ENCODE assay signal across 11 cellular contexts in genomic region chr3:195876297-195877031, GRCh38. TPM values are rescaled to one million over a fixed set of nuclear protein-coding genes. Genes with fewer than 3 reads are reported as not detected.
DNase-seq lines count a peak whose midpoint lies in the region; ATAC-seq and TF ChIP-seq lines count a peak whose summit lies in the region.
"Had no signal": no experiment of that assay in that cellular context is flagged by ENCODE, and none has a peak within 500 bp of the region (broad histone marks: within the 10 kb centered on the region; RNA-seq: fewer than 3 reads in every experiment).

No MANE protein-coding gene starts in this region.

- H3K4me2 ChIP-seq in HCT116 (ENCODE audit: low read length), result peak overlapping the region; percentile 78

- peaks cover 11% of the 10 kb centered on the region for H3K4me1 Mint-ChIP-seq in activated CD4-positive, alpha-beta memory T cell treated with anti-CD3 and anti-CD28 coated beads, Interleukin-2, amount 10 ng/mL, durations not matched to agents 7 days and 5 days
- peaks cover 3% of the 10 kb centered on the region for H3K4me1 Mint-ChIP-seq in chondrocyte (ENCODE audit: low read depth)

- TF ChIP-seq CTCF in BE2C (IDR thresholded peaks at IDR 0.05; ENCODE audit: low read depth, low read length), result no peak
- TF ChIP-seq CTCF in HCT116 (IDR thresholded peaks at IDR 0.05 in 2 of 3, conservative IDR thresholded peaks at IDR 0.05 in 1 of 3; ENCODE audit: borderline replicate concordance in 1 of 3, insufficient read depth in 1 of 3, low read depth in 2 of 3, low read length in 2 of 3), result no peak
- TF ChIP-seq CTCF in left lung (IDR thresholded peaks at IDR 0.05), result no peak
- no peak for TF ChIP-seq CTCF in chondrocyte (IDR thresholded peaks at IDR 0.05)
- no peak for TF ChIP-seq CTCF in GM10248 (IDR thresholded peaks at IDR 0.05; ENCODE audit: control extremely low read depth, extremely low read depth, low read depth, missing control alignments)

- H3K9me3 ChIP-seq in BE2C (no peaks in the 10 kb centered on the region), HCT116 (ENCODE audit: control insufficient read depth in 1 of 2, insufficient read depth in 1 of 2, low read depth in 1 of 2, low read length in 2 of 2) (no peaks in the 10 kb centered on the region), left lung (no peaks in the 10 kb centered on the region)

- intact Hi-C loops in HCT116 (cut with micrococcal nuclease), result no loop called here
- intact Hi-C loops in left lung (cut with DNase I), result no loop called here

- H4K20me1 ChIP-seq in HCT116 (ENCODE audit: insufficient read depth), result no peaks in the 10 kb centered on the region

- peak overlapping the region; percentile 46 for H3K27ac ChIP-seq in HCT116 (ENCODE audit: low read depth, low read length)
- H3K27ac ChIP-seq in left lung, result peak overlapping the region in 1 of 2 donors; percentile 18

- POLR2A ChIA-PET in HCT116 (lab: Charles Lee), result no interaction called here
- POLR2A ChIA-PET in activated CD4-positive, alpha-beta memory T cell treated with anti-CD3 and anti-CD28 coated beads, Interleukin-2, amount 10 ng/mL, durations not matched to agents 7 days and 5 days (lab: Charles Lee), result interaction anchor here (1.9 kb wide), 1 partner anchor 13 kb away, joined by 4 read pairs; no protein-coding TSS in a partner anchor
- POLR2A ChIA-PET in GM10248 (lab: Yijun Ruan, JAX), result no interaction called here

- peak; percentile 72 for DNase-seq in BE2C
- DNase-seq in HCT116 (ENCODE audit: low read depth, low spot score), result peak; percentile 78
- peak; percentile 52 for DNase-seq in activated CD4-positive, alpha-beta memory T cell treated with anti-CD3 and anti-CD28 coated beads, Interleukin-2, amount 10 ng/mL, durations not matched to agents 7 days and 5 days
- DNase-seq in left lung, result peak; percentile 73 to 91
- DNase-seq in chondrocyte (ENCODE audit: low spot score), result no peak
- no peak for DNase-seq in GM10248 (ENCODE audit: extremely low spot score)
- DNase-seq in SKM-1 treated with dmso at 0.1 percent for 144 hours (lab: John Stamatoyannopoulos, UW; ENCODE audit: unreplicated experiment), result no peak
- no peak for DNase-seq in effector CD8-positive, alpha-beta T cell (lab: John Stamatoyannopoulos, UW)
- DNase-seq: activated B cell treated with CpG ODN at 0.5 μM for 24 hours, EL, NCI-H69 had no signal

- TF ChIP-seq POLR2A in HCT116 (IDR thresholded peaks at IDR 0.05; ENCODE audit: borderline replicate concordance, extremely low read depth, insufficient read depth, insufficient read length), result no peak

- H3K36me3 ChIP-seq in BE2C, result peaks cover 5% of the 10 kb centered on the region; the same call in 1 of the 2 replicates
- H3K36me3 ChIP-seq in HCT116 (ENCODE audit: control insufficient read depth in 1 of 2, insufficient read depth in 2 of 2, low read length in 2 of 2), result peaks cover 0 to 5% of the 10 kb centered on the region in 2 experiments; a peak in 1 of 4 replicates
- peaks cover 0 to 79% of the 10 kb centered on the region in 2 donors for H3K36me3 ChIP-seq in left lung

- H3K9ac ChIP-seq in HCT116 (ENCODE audit: low read length), result peak overlapping the region; percentile 59

- ATAC-seq in HCT116 (peak; percentile 98), left lung (peak; percentile 82)

- H3K27me3 ChIP-seq in BE2C (no peaks in the 10 kb centered on the region), HCT116 (ENCODE audit: insufficient read depth, low read length) (no peaks in the 10 kb centered on the region), left lung (no peaks in the 10 kb centered on the region)

- no peak overlapping the region for H3K27ac Mint-ChIP-seq in activated CD4-positive, alpha-beta memory T cell treated with anti-CD3 and anti-CD28 coated beads, Interleukin-2, amount 10 ng/mL, durations not matched to agents 7 days and 5 days
- H3K27ac Mint-ChIP-seq in chondrocyte (ENCODE audit: unreplicated experiment), result no peak overlapping the region
- H3K27ac Mint-ChIP-seq: activated B cell treated with CpG ODN at 0.5 μM for 24 hours had no signal

- H3K4me1 ChIP-seq in BE2C (peaks cover 4% of the 10 kb centered on the region; the same call in 1 of the 2 replicates), HCT116 (ENCODE audit: control insufficient read depth in 1 of 2, insufficient read depth in 2 of 2, low read length in 2 of 2) (peaks cover 21 to 49% of the 10 kb centered on the region in 2 experiments), left lung (peaks cover 0 to 15% of the 10 kb centered on the region in 2 donors)

- H2AFZ ChIP-seq in HCT116 (ENCODE audit: low read depth, low read length, poor library complexity, severe bottlenecking), result no peak overlapping the region

- peaks cover 25% of the 10 kb centered on the region for H3K36me3 Mint-ChIP-seq in activated CD4-positive, alpha-beta memory T cell treated with anti-CD3 and anti-CD28 coated beads, Interleukin-2, amount 10 ng/mL, durations not matched to agents 7 days and 5 days (ENCODE audit: low read depth)
- peaks cover 4% of the 10 kb centered on the region for H3K36me3 Mint-ChIP-seq in chondrocyte (ENCODE audit: low read depth)

- RAD21 ChIA-PET in HCT116 (lab: Charles Lee; ENCODE audit: low non-redundant PET in 1 of 2, low total read pairs in 2 of 2, uncharacterized antibody in 2 of 2, unreplicated experiment in 2 of 2), result no interaction called here

- no peaks in the 10 kb centered on the region for H3K79me2 ChIP-seq in HCT116 (ENCODE audit: insufficient read depth, low read length)

- CTCF ChIA-PET in HCT116 (lab: Charles Lee), result interaction anchor here (0.5 to 2.5 kb wide), 4 partner anchors 13 to 646 kb away, joined by 3 to 19 read pairs (median 4); no protein-coding TSS in a partner anchor
- CTCF ChIA-PET in activated CD4-positive, alpha-beta memory T cell treated with anti-CD3 and anti-CD28 coated beads, Interleukin-2, amount 10 ng/mL, durations not matched to agents 7 days and 5 days (lab: Charles Lee), result interaction anchor here (0.6 to 1.7 kb wide), 2 partner anchors 17 to 18 kb away, joined by 3 to 9 read pairs; no protein-coding TSS in a partner anchor
- CTCF ChIA-PET in GM10248 (lab: Yijun Ruan, JAX), result interaction anchor here (0.9 to 3.2 kb wide), 4 partner anchors 13 to 53 kb away, joined by 3 to 8 read pairs (median 4); no protein-coding TSS in a partner anchor

- no peak overlapping the region for H3K4me3 ChIP-seq in BE2C (ENCODE audit: low read depth, low read length)
- H3K4me3 ChIP-seq in HCT116 (replicated peaks in 1 of 2; ENCODE audit: low read depth in 1 of 2, low read length in 2 of 2), result peak overlapping the region; percentile 26 to 40
- no peak overlapping the region for H3K4me3 ChIP-seq in left lung

- peak overlapping the region; percentile 48 for H3K4me3 Mint-ChIP-seq in activated CD4-positive, alpha-beta memory T cell treated with anti-CD3 and anti-CD28 coated beads, Interleukin-2, amount 10 ng/mL, durations not matched to agents 7 days and 5 days
- no peak overlapping the region for H3K4me3 Mint-ChIP-seq in chondrocyte (ENCODE audit: unreplicated experiment)
- H3K4me3 Mint-ChIP-seq: activated B cell treated with CpG ODN at 0.5 μM for 24 hours had no signal

- TF ChIP-seq RAD21 in HCT116 (IDR thresholded peaks at IDR 0.05; ENCODE audit: low read depth), result no peak

- BruUV-seq in HCT116 (replicated peaks; lab: Mats Ljungman, UMichigan), result TSS peak; percentile 74

- no peaks in the 10 kb centered on the region for H3K9me3 Mint-ChIP-seq in activated CD4-positive, alpha-beta memory T cell treated with anti-CD3 and anti-CD28 coated beads, Interleukin-2, amount 10 ng/mL, durations not matched to agents 7 days and 5 days
- no peaks in the 10 kb centered on the region for H3K9me3 Mint-ChIP-seq in chondrocyte (ENCODE audit: low read depth)
- H3K9me3 Mint-ChIP-seq: activated B cell treated with CpG ODN at 0.5 μM for 24 hours had no signal

- H3K27me3 Mint-ChIP-seq in activated CD4-positive, alpha-beta memory T cell treated with anti-CD3 and anti-CD28 coated beads, Interleukin-2, amount 10 ng/mL, durations not matched to agents 7 days and 5 days, result no peaks in the 10 kb centered on the region
- H3K27me3 Mint-ChIP-seq in chondrocyte (ENCODE audit: low read depth), result no peaks in the 10 kb centered on the region
- H3K27me3 Mint-ChIP-seq: activated B cell treated with CpG ODN at 0.5 μM for 24 hours had no signal

- no peaks in the 10 kb centered on the region for H3K9me2 ChIP-seq in HCT116 (ENCODE audit: insufficient read depth)

TF ChIP-seq in HCT116, 20 proteins besides CTCF, POLR2A, EP300 and RAD21 (continues in another document):
- TF ChIP-seq ZBTB33 (IDR thresholded peaks at IDR 0.05; ENCODE audit: extremely low read depth, insufficient replicate concordance, low read length) (no peak), MAX (IDR thresholded peaks at IDR 0.05) (no peak), YY1 (IDR thresholded peaks at IDR 0.05; ENCODE audit: extremely low read depth, insufficient replicate concordance, low read depth, low read length) (no peak), CBX3 (IDR thresholded peaks at IDR 0.05; ENCODE audit: low read depth) (no peak), CEBPB (IDR thresholded peaks at IDR 0.05; ENCODE audit: low read depth) (no peak), POLR2AphosphoS5 (IDR thresholded peaks at IDR 0.05; ENCODE audit: low read depth, low read length) (peak; percentile 61), EZH2phosphoT487 (IDR thresholded peaks at IDR 0.05; ENCODE audit: borderline replicate concordance) (no peak)

RNA-seq across cellular contexts. Expression of gene TNK2, which starts 31.9 kb away (rescaled TPM):
- polyA plus RNA-seq in BE2C (2012; ENCODE audit: insufficient read depth, insufficient read length, low read depth), result 162 TPM
- 55.1 TPM for total RNA-seq in HCT116 (2021; ENCODE audit: unreplicated experiment)
- polyA plus RNA-seq in HCT116 (2012), result 34.0 and 40.3 TPM in 2 replicates
- total RNA-seq in activated CD4-positive, alpha-beta memory T cell treated with anti-CD3 and anti-CD28 coated beads, Interleukin-2, amount 10 ng/mL, durations not matched to agents 7 days and 5 days, result 100 to 1,000 TPM; 113 to 115 TPM
- 10 to 100 TPM; 51.9 to 58.7 TPM for total RNA-seq in left lung
- total RNA-seq in chondrocyte, result 35.5 to 39.8 TPM (median 38.6 TPM) in 3 replicates

Comparison
In these comparisons a context has a peak if more than half of its experiments do, and no peak if none do; other contexts are left out.
1. DNase-seq: peak in BE2C (single experiment), HCT116 (single experiment), activated CD4-positive, alpha-beta memory T cell treated with anti-CD3 and anti-CD28 coated beads, Interleukin-2, amount 10 ng/mL, durations not matched to agents 7 days and 5 days (single experiment) and left lung (2 of 2); none in chondrocyte (single experiment), GM10248 (single experiment), SKM-1 treated with dmso at 0.1 percent for 144 hours (single experiment) and effector CD8-positive, alpha-beta T cell (single experiment).
2. H3K4me3 ChIP-seq: peak in HCT116 (2 of 2); none in BE2C (single experiment) and left lung (0 of 2).